2 cellular contexts compared by ENCODE assay signal in genomic region chr6:78487401-78487800, GRCh38.
TF ChIP-seq lines count a peak whose summit lies in the region.

No MANE protein-coding gene starts in this region.

TF ChIP-seq in IMR-90, 13 proteins besides CTCF, POLR2A, EP300 and RAD21:
- TF ChIP-seq RCOR1 (IDR thresholded peaks at IDR 0.05; ENCODE audit: insufficient replicate concordance, low read length) = no peak
- no peak for TF ChIP-seq BHLHE40 (IDR thresholded peaks at IDR 0.05; ENCODE audit: low read depth, low read length)
- TF ChIP-seq, protein P1, sequence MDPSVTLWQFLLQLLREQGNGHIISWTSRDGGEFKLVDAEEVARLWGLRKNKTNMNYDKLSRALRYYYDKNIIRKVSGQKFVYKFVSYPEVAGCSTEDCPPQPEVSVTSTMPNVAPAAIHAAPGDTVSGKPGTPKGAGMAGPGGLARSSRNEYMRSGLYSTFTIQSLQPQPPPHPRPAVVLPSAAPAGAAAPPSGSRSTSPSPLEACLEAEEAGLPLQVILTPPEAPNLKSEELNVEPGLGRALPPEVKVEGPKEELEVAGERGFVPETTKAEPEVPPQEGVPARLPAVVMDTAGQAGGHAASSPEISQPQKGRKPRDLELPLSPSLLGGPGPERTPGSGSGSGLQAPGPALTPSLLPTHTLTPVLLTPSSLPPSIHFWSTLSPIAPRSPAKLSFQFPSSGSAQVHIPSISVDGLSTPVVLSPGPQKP (IDR thresholded peaks at IDR 0.05; ENCODE audit: borderline replicate concordance, low read depth, low read length) = no peak
- TF ChIP-seq SMC3 (IDR thresholded peaks at IDR 0.05; ENCODE audit: low read depth, low read length) = no peak
- no peak for TF ChIP-seq MAZ (IDR thresholded peaks at IDR 0.05; ENCODE audit: borderline replicate concordance, low read depth, low read length)
- TF ChIP-seq FOS (IDR thresholded peaks at IDR 0.05; ENCODE audit: low read depth, low read length) = no peak
- TF ChIP-seq, protein P2, sequence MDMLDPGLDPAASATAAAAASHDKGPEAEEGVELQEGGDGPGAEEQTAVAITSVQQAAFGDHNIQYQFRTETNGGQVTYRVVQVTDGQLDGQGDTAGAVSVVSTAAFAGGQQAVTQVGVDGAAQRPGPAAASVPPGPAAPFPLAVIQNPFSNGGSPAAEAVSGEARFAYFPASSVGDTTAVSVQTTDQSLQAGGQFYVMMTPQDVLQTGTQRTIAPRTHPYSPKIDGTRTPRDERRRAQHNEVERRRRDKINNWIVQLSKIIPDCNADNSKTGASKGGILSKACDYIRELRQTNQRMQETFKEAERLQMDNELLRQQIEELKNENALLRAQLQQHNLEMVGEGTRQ (IDR thresholded peaks at IDR 0.05; ENCODE audit: low read depth, low read length) = no peak
- no peak for TF ChIP-seq CEBPB (IDR thresholded peaks at IDR 0.05; ENCODE audit: low read depth, low read length)
- TF ChIP-seq NFE2L2 (IDR thresholded peaks at IDR 0.05; ENCODE audit: low read depth, low read length) = no peak
- no peak for TF ChIP-seq MXI1 (IDR thresholded peaks at IDR 0.05; ENCODE audit: borderline replicate concordance, low read depth, low read length)

TF ChIP-seq in endothelial cell of umbilical vein, 7 proteins besides CTCF, POLR2A, EP300 and RAD21 (continued from another document):
- TF ChIP-seq JUN (IDR thresholded peaks at IDR 0.05; ENCODE audit: borderline replicate concordance, insufficient read depth, insufficient read length, low read depth) = no peak
- no peak for TF ChIP-seq EZH2 (IDR thresholded peaks at IDR 0.05; ENCODE audit: borderline replicate concordance, low read depth, low read length, severe bottlenecking)
TF ChIP-seq in endothelial cell of umbilical vein: peak in this region for 1.
